10 cellular contexts compared by ENCODE assay signal in the genomic region with DNA sequence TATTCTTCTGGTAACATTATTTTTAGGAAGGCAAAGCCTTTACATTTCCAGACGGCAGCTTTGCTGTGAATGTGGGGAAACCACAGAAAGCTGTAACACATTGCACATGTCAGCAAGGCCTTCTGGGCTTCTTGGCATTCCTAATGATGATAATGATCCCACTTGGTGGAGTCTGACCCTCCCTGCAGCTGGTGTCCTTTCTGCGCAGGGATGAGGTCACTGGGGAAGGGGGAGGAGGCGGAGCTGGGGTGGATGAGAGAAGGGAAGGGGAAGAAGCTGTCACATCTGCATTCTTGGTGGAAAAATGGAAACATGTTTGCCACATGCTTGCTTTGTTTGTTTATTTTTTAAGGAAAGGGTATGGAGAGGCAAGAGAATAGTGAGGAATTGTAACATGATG.
DNase-seq lines count a peak whose midpoint lies in the region; ATAC-seq and TF ChIP-seq lines count a peak whose summit lies in the region.
"Had no signal": no experiment of that assay in that cellular context is flagged by ENCODE, and none has a peak within 500 bp of the region (broad histone marks: within the 10 kb centered on the region; RNA-seq: fewer than 3 reads in every experiment).

No MANE protein-coding gene starts in this region.

- no peak for TF ChIP-seq CTCF in esophagus muscularis mucosa (IDR thresholded peaks at IDR 0.05)

- H3K9ac ChIP-seq in muscle layer of colon (ENCODE audit: low read length): no peak overlapping the region

- H3K9me3 ChIP-seq in esophagus muscularis mucosa (no peaks in the 10 kb centered on the region), muscle layer of colon (ENCODE audit: low read length) (no peaks in the 10 kb centered on the region)

- TF ChIP-seq POLR2A in esophagus muscularis mucosa (IDR thresholded peaks at IDR 0.05; ENCODE audit: low read depth): no peak

- H3K4me1 ChIP-seq in esophagus muscularis mucosa (peaks cover 58 to 75% (median 66%) of the 10 kb centered on the region in 4 donors), muscle layer of colon (ENCODE audit: insufficient read depth, low read length) (peaks cover 53% of the 10 kb centered on the region)

- no peak overlapping the region for H3K4me3 ChIP-seq in esophagus muscularis mucosa
- H3K4me3 ChIP-seq in muscle layer of colon (ENCODE audit: low read depth in 1 of 2, low read length in 2 of 2): no peak overlapping the region

- ATAC-seq in GM21528 (IDR thresholded peaks at IDR 0.05; ENCODE audit: low FRiP score, unreplicated experiment): no peak

- H3K27me3 ChIP-seq in esophagus muscularis mucosa (no peaks in the 10 kb centered on the region), muscle layer of colon (ENCODE audit: control insufficient read depth in 1 of 2, insufficient read depth in 2 of 2, low read length in 2 of 2) (no peaks in the 10 kb centered on the region)

- intact Hi-C loops in esophagus muscularis mucosa (cut with DNase I): loop anchor here (10.0 kb wide), 1 partner anchor 201 kb away; no protein-coding TSS in a partner anchor

- H3K27ac ChIP-seq in esophagus muscularis mucosa (replicated peaks in 1 of 4) (peak overlapping the region; percentile 68 to 93 (median 84)), muscle layer of colon (ENCODE audit: low read depth, low read length) (peak overlapping the region; percentile 10)

- peak; percentile 84 for DNase-seq in A172 (ENCODE audit: low spot score)
- peak; percentile 56 for DNase-seq in HT1080 (ENCODE audit: low read depth)
- no peak for DNase-seq in esophagus muscularis mucosa (ENCODE audit: extremely low spot score)
- no peak for DNase-seq in NCI-H128 (lab: John Stamatoyannopoulos, UW; ENCODE audit: unreplicated experiment)
- no peak for DNase-seq in cerebellum (ENCODE audit: low spot score)
- no peak for DNase-seq in DMS114 treated with DMSO at 0.1 percent for 48 hours (lab: John Stamatoyannopoulos, UW; ENCODE audit: unreplicated experiment)
- DNase-seq: activated T-cell treated with anti-CD3 and anti-CD28 coated beads, Interleukin-2, amount 50 U/mL, for 24 hours; DND-41 had no signal

- 53% methylated on average over 3 of the region's 3 CpGs for WGBS in esophagus muscularis mucosa

- TF ChIP-seq EP300 in esophagus muscularis mucosa (IDR thresholded peaks at IDR 0.05): no peak

- no peaks in the 10 kb centered on the region for H3K36me3 ChIP-seq in esophagus muscularis mucosa
- no peaks in the 10 kb centered on the region for H3K36me3 ChIP-seq in muscle layer of colon (ENCODE audit: insufficient read depth, low read length)

Comparison
In these comparisons a context has a peak if more than half of its experiments do, and no peak if none do; other contexts are left out.
1. DNase-seq: peak in A172 (single experiment) and HT1080 (single experiment); none in esophagus muscularis mucosa (single experiment), NCI-H128 (single experiment), cerebellum (single experiment) and DMS114 treated with DMSO at 0.1 percent for 48 hours (single experiment).